In genomic region chr3:134904796-134905646, GRCh38 we compare ENCODE assay signal across 11 cellular contexts.
DNase-seq lines count a peak whose midpoint lies in the region; ATAC-seq and TF ChIP-seq lines count a peak whose summit lies in the region.
"Had no signal": no experiment of that assay in that cellular context is flagged by ENCODE, and none has a peak within 500 bp of the region (broad histone marks: within the 10 kb centered on the region; RNA-seq: fewer than 3 reads in every experiment).

No MANE protein-coding gene starts in this region.

- H3K4me1 ChIP-seq in right cardiac atrium (ENCODE audit: control insufficient read depth, insufficient read depth, low read length), result no peaks in the 10 kb centered on the region

- WGBS in right cardiac atrium, result 67% methylated on average over 7 of the region's 7 CpGs

- no peak overlapping the region for H3K4me3 ChIP-seq in right cardiac atrium (ENCODE audit: low read length)

- no TSS peak for BruUV-seq in MCF 10A (replicated peaks; lab: Mats Ljungman, UMichigan)

- H3K4me3 Mint-ChIP-seq in MCF 10A (ENCODE audit: unreplicated experiment), result no peak overlapping the region

- DNase-seq in right cardiac atrium (no peak), left ventricle myocardium superior (no peak), anterior cingulate cortex (lab: John Stamatoyannopoulos, UW) (peak in 38 of 58 donors; percentile 5 to 73 (median 32)), NCI-H524 treated with DMSO at 0.1 percent for 48 hours (lab: John Stamatoyannopoulos, UW) (no peak), MCF 10A (ENCODE audit: unreplicated experiment) (no peak), germinal center (ENCODE audit: low spot score) (no peak)
- no peak for DNase-seq in stimulated activated CD4-positive, alpha-beta T cell treated with anti-CD3 and anti-CD28 coated beads, Interleukin-12 subunit alpha, Interleukin-12 subunit beta, amount 100 ng/mL, for 4 hours
- DNase-seq: islet precursor cell, NCI-H774, T-helper 9 cell had no signal

- POLR2A ChIA-PET in MCF 10A (lab: Yijun Ruan, JAX), result no interaction called here

- intact Hi-C loops in right cardiac atrium (cut with DNase I) (no loop called here), left ventricle myocardium superior (cut with micrococcal nuclease) (no loop called here), MCF 10A (cut with micrococcal nuclease) (no loop called here)

- H3K9me3 ChIP-seq in right cardiac atrium (ENCODE audit: control insufficient read depth, low read length), result no peaks in the 10 kb centered on the region

- H3K27ac Mint-ChIP-seq in MCF 10A (ENCODE audit: low read depth, unreplicated experiment), result no peak overlapping the region

- no peaks in the 10 kb centered on the region for H3K27me3 Mint-ChIP-seq in MCF 10A (ENCODE audit: insufficient read depth, unreplicated experiment)

- H3K9me3 Mint-ChIP-seq in MCF 10A (ENCODE audit: unreplicated experiment), result peaks cover 31% of the 10 kb centered on the region

- no peaks in the 10 kb centered on the region for H3K4me1 Mint-ChIP-seq in MCF 10A (ENCODE audit: insufficient read depth, unreplicated experiment)

- ATAC-seq in right cardiac atrium (peak; percentile 34 to 52), left ventricle myocardium superior (no peak), HG03064 (IDR thresholded peaks at IDR 0.05; ENCODE audit: low read depth, unreplicated experiment) (peak; percentile 16)

- H3K27ac ChIP-seq in right cardiac atrium (ENCODE audit: low read length), result no peak overlapping the region

- H3K27me3 ChIP-seq in right cardiac atrium (ENCODE audit: control insufficient read depth, insufficient read depth), result no peaks in the 10 kb centered on the region

- no peak for TF ChIP-seq CTCF in MCF 10A (IDR thresholded peaks at IDR 0.05; ENCODE audit: unreplicated experiment)

- H3K36me3 Mint-ChIP-seq in MCF 10A (ENCODE audit: insufficient read depth, unreplicated experiment), result no peaks in the 10 kb centered on the region

- CTCF ChIA-PET in MCF 10A (lab: Yijun Ruan, JAX), result interaction anchor here (0.7 kb wide), 1 partner anchor 153 kb away, joined by 3 read pairs; no protein-coding TSS in a partner anchor

Comparison
In these comparisons a context has a peak if more than half of its experiments do, and no peak if none do; other contexts are left out.
1. DNase-seq: peak in anterior cingulate cortex (38 of 58); none in right cardiac atrium (0 of 3), left ventricle myocardium superior (single experiment), NCI-H524 treated with DMSO at 0.1 percent for 48 hours (single experiment), MCF 10A (single experiment), germinal center (single experiment) and stimulated activated CD4-positive, alpha-beta T cell treated with anti-CD3 and anti-CD28 coated beads, Interleukin-12 subunit alpha, Interleukin-12 subunit beta, amount 100 ng/mL, for 4 hours (single experiment).